ENCODE assay signal across 1 cellular context in genomic region chr2:170770008-170770303, GRCh38.
TF ChIP-seq lines count a peak whose summit lies in the region.

No MANE protein-coding gene starts in this region.

TF ChIP-seq in liver, 16 proteins besides CTCF, POLR2A, EP300 and RAD21 (continued from another document):
- no peak for TF ChIP-seq FOXA1 (IDR thresholded peaks at IDR 0.05)
- no peak for TF ChIP-seq FOXA2 (IDR thresholded peaks at IDR 0.05)
- TF ChIP-seq NR2F2 (IDR thresholded peaks at IDR 0.05): no peak
- TF ChIP-seq HNF4A (conservative IDR thresholded peaks at IDR 0.05): no peak
- TF ChIP-seq HNF4G (IDR thresholded peaks at IDR 0.05): no peak
- no peak for TF ChIP-seq EGR1 (IDR thresholded peaks at IDR 0.05; ENCODE audit: low read depth in 2 of 2)
- no peak for TF ChIP-seq GABPA (IDR thresholded peaks at IDR 0.05 in 1 of 2, conservative IDR thresholded peaks at IDR 0.05 in 1 of 2)
